Comparison of ENCODE assay signal across 1 cellular context in the genomic region with DNA sequence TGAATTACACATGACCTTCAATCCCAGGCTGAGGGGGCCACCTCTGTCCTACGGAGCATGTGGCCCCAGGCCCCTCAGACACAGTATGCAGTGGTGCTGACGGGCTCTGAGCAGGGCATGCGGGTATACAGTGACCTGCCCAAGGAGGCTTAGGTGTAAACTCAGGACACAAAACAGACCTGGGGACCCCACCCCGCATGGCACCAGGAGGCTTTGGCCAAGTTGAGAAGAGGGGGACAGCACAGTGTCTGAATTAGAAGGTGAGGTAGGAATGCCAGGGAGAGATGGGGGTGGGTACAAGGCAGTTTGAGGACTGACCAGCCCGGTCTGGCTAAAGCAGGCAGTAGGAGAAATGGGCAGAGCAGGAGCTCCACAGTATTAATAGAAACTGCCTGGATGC.
TF ChIP-seq lines count a peak whose summit lies in the region.

No MANE protein-coding gene starts in this region.

TF ChIP-seq in HepG2, 621 proteins besides CTCF, POLR2A, EP300 and RAD21:
- TF ChIP-seq ZNF737 (CRISPR knock-in tag; IDR thresholded peaks at IDR 0.05; ENCODE audit: borderline replicate concordance): no peak
- TF ChIP-seq, protein P1, sequence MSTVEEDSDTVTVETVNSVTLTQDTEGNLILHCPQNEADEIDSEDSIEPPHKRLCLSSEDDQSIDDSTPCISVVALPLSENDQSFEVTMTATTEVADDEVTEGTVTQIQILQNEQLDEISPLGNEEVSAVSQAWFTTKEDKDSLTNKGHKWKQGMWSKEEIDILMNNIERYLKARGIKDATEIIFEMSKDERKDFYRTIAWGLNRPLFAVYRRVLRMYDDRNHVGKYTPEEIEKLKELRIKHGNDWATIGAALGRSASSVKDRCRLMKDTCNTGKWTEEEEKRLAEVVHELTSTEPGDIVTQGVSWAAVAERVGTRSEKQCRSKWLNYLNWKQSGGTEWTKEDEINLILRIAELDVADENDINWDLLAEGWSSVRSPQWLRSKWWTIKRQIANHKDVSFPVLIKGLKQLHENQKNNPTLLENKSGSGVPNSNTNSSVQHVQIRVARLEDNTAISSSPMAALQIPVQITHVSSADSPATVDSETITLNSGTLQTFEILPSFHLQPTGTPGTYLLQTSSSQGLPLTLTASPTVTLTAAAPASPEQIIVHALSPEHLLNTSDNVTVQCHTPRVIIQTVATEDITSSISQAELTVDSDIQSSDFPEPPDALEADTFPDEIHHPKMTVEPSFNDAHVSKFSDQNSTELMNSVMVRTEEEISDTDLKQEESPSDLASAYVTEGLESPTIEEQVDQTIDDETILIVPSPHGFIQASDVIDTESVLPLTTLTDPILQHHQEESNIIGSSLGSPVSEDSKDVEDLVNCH (CRISPR knock-in tag; IDR thresholded peaks at IDR 0.05): no peak
- no peak for TF ChIP-seq ZMAT3 (CRISPR knock-in tag; conservative IDR thresholded peaks at IDR 0.05)
- TF ChIP-seq ZFYVE20 (CRISPR knock-in tag; IDR thresholded peaks at IDR 0.05; ENCODE audit: borderline replicate concordance, low read depth): no peak
- no peak for TF ChIP-seq REXO4 (CRISPR knock-in tag; IDR thresholded peaks at IDR 0.05; ENCODE audit: borderline replicate concordance)
- TF ChIP-seq SIX1 (CRISPR knock-in tag; IDR thresholded peaks at IDR 0.05; ENCODE audit: borderline replicate concordance): no peak
- no peak for TF ChIP-seq ZNF317 (CRISPR knock-in tag; IDR thresholded peaks at IDR 0.05)
- TF ChIP-seq PAX8 (CRISPR knock-in tag; IDR thresholded peaks at IDR 0.05; ENCODE audit: borderline replicate concordance): no peak
- TF ChIP-seq, protein P2, sequence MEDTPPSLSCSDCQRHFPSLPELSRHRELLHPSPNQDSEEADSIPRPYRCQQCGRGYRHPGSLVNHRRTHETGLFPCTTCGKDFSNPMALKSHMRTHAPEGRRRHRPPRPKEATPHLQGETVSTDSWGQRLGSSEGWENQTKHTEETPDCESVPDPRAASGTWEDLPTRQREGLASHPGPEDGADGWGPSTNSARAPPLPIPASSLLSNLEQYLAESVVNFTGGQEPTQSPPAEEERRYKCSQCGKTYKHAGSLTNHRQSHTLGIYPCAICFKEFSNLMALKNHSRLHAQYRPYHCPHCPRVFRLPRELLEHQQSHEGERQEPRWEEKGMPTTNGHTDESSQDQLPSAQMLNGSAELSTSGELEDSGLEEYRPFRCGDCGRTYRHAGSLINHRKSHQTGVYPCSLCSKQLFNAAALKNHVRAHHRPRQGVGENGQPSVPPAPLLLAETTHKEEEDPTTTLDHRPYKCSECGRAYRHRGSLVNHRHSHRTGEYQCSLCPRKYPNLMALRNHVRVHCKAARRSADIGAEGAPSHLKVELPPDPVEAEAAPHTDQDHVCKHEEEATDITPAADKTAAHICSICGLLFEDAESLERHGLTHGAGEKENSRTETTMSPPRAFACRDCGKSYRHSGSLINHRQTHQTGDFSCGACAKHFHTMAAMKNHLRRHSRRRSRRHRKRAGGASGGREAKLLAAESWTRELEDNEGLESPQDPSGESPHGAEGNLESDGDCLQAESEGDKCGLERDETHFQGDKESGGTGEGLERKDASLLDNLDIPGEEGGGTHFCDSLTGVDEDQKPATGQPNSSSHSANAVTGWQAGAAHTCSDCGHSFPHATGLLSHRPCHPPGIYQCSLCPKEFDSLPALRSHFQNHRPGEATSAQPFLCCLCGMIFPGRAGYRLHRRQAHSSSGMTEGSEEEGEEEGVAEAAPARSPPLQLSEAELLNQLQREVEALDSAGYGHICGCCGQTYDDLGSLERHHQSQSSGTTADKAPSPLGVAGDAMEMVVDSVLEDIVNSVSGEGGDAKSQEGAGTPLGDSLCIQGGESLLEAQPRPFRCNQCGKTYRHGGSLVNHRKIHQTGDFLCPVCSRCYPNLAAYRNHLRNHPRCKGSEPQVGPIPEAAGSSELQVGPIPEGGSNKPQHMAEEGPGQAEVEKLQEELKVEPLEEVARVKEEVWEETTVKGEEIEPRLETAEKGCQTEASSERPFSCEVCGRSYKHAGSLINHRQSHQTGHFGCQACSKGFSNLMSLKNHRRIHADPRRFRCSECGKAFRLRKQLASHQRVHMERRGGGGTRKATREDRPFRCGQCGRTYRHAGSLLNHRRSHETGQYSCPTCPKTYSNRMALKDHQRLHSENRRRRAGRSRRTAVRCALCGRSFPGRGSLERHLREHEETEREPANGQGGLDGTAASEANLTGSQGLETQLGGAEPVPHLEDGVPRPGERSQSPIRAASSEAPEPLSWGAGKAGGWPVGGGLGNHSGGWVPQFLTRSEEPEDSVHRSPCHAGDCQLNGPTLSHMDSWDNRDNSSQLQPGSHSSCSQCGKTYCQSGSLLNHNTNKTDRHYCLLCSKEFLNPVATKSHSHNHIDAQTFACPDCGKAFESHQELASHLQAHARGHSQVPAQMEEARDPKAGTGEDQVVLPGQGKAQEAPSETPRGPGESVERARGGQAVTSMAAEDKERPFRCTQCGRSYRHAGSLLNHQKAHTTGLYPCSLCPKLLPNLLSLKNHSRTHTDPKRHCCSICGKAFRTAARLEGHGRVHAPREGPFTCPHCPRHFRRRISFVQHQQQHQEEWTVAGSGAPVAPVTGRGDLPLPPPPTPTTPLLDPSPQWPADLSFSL (CRISPR knock-in tag; IDR thresholded peaks at IDR 0.05): no peak
- TF ChIP-seq, protein P3, sequence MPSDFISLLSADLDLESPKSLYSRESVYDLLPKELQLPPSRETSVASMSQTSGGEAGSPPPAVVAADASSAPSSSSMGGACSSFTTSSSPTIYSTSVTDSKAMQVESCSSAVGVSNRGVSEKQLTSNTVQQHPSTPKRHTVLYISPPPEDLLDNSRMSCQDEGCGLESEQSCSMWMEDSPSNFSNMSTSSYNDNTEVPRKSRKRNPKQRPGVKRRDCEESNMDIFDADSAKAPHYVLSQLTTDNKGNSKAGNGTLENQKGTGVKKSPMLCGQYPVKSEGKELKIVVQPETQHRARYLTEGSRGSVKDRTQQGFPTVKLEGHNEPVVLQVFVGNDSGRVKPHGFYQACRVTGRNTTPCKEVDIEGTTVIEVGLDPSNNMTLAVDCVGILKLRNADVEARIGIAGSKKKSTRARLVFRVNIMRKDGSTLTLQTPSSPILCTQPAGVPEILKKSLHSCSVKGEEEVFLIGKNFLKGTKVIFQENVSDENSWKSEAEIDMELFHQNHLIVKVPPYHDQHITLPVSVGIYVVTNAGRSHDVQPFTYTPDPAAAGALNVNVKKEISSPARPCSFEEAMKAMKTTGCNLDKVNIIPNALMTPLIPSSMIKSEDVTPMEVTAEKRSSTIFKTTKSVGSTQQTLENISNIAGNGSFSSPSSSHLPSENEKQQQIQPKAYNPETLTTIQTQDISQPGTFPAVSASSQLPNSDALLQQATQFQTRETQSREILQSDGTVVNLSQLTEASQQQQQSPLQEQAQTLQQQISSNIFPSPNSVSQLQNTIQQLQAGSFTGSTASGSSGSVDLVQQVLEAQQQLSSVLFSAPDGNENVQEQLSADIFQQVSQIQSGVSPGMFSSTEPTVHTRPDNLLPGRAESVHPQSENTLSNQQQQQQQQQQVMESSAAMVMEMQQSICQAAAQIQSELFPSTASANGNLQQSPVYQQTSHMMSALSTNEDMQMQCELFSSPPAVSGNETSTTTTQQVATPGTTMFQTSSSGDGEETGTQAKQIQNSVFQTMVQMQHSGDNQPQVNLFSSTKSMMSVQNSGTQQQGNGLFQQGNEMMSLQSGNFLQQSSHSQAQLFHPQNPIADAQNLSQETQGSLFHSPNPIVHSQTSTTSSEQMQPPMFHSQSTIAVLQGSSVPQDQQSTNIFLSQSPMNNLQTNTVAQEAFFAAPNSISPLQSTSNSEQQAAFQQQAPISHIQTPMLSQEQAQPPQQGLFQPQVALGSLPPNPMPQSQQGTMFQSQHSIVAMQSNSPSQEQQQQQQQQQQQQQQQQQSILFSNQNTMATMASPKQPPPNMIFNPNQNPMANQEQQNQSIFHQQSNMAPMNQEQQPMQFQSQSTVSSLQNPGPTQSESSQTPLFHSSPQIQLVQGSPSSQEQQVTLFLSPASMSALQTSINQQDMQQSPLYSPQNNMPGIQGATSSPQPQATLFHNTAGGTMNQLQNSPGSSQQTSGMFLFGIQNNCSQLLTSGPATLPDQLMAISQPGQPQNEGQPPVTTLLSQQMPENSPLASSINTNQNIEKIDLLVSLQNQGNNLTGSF (CRISPR knock-in tag; IDR thresholded peaks at IDR 0.05): no peak
- TF ChIP-seq NCOA1 (CRISPR knock-in tag; IDR thresholded peaks at IDR 0.05): no peak
- no peak for TF ChIP-seq ATAD3A (CRISPR knock-in tag; IDR thresholded peaks at IDR 0.05)
- TF ChIP-seq, protein P4, sequence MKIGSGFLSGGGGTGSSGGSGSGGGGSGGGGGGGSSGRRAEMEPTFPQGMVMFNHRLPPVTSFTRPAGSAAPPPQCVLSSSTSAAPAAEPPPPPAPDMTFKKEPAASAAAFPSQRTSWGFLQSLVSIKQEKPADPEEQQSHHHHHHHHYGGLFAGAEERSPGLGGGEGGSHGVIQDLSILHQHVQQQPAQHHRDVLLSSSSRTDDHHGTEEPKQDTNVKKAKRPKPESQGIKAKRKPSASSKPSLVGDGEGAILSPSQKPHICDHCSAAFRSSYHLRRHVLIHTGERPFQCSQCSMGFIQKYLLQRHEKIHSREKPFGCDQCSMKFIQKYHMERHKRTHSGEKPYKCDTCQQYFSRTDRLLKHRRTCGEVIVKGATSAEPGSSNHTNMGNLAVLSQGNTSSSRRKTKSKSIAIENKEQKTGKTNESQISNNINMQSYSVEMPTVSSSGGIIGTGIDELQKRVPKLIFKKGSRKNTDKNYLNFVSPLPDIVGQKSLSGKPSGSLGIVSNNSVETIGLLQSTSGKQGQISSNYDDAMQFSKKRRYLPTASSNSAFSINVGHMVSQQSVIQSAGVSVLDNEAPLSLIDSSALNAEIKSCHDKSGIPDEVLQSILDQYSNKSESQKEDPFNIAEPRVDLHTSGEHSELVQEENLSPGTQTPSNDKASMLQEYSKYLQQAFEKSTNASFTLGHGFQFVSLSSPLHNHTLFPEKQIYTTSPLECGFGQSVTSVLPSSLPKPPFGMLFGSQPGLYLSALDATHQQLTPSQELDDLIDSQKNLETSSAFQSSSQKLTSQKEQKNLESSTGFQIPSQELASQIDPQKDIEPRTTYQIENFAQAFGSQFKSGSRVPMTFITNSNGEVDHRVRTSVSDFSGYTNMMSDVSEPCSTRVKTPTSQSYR (CRISPR knock-in tag; IDR thresholded peaks at IDR 0.05; ENCODE audit: borderline replicate concordance): no peak
- no peak for TF ChIP-seq ZC3H4 (CRISPR knock-in tag; IDR thresholded peaks at IDR 0.05; ENCODE audit: borderline replicate concordance)
- TF ChIP-seq, protein P5, sequence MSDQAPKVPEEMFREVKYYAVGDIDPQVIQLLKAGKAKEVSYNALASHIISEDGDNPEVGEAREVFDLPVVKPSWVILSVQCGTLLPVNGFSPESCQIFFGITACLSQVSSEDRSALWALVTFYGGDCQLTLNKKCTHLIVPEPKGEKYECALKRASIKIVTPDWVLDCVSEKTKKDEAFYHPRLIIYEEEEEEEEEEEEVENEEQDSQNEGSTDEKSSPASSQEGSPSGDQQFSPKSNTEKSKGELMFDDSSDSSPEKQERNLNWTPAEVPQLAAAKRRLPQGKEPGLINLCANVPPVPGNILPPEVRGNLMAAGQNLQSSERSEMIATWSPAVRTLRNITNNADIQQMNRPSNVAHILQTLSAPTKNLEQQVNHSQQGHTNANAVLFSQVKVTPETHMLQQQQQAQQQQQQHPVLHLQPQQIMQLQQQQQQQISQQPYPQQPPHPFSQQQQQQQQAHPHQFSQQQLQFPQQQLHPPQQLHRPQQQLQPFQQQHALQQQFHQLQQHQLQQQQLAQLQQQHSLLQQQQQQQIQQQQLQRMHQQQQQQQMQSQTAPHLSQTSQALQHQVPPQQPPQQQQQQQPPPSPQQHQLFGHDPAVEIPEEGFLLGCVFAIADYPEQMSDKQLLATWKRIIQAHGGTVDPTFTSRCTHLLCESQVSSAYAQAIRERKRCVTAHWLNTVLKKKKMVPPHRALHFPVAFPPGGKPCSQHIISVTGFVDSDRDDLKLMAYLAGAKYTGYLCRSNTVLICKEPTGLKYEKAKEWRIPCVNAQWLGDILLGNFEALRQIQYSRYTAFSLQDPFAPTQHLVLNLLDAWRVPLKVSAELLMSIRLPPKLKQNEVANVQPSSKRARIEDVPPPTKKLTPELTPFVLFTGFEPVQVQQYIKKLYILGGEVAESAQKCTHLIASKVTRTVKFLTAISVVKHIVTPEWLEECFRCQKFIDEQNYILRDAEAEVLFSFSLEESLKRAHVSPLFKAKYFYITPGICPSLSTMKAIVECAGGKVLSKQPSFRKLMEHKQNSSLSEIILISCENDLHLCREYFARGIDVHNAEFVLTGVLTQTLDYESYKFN (CRISPR knock-in tag; conservative IDR thresholded peaks at IDR 0.05): no peak
- no peak for TF ChIP-seq ZNF337 (CRISPR knock-in tag; IDR thresholded peaks at IDR 0.05; ENCODE audit: borderline replicate concordance, low read depth)
- TF ChIP-seq, protein P6, sequence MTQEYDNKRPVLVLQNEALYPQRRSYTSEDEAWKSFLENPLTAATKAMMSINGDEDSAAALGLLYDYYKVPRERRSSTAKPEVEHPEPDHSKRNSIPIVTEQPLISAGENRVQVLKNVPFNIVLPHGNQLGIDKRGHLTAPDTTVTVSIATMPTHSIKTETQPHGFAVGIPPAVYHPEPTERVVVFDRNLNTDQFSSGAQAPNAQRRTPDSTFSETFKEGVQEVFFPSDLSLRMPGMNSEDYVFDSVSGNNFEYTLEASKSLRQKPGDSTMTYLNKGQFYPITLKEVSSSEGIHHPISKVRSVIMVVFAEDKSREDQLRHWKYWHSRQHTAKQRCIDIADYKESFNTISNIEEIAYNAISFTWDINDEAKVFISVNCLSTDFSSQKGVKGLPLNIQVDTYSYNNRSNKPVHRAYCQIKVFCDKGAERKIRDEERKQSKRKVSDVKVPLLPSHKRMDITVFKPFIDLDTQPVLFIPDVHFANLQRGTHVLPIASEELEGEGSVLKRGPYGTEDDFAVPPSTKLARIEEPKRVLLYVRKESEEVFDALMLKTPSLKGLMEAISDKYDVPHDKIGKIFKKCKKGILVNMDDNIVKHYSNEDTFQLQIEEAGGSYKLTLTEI (CRISPR knock-in tag; conservative IDR thresholded peaks at IDR 0.05): no peak
- no peak for TF ChIP-seq KDM6A (CRISPR knock-in tag; IDR thresholded peaks at IDR 0.05; ENCODE audit: low read depth)
- TF ChIP-seq ZNF556 (CRISPR knock-in tag; IDR thresholded peaks at IDR 0.05; ENCODE audit: borderline replicate concordance): no peak
- TF ChIP-seq ESRRA (CRISPR knock-in tag; IDR thresholded peaks at IDR 0.05; ENCODE audit: low read depth): no peak
